Comparison of ENCODE assay signal across 26 cellular contexts in genomic region chr12:530871-531270, GRCh38.
DNase-seq lines count a peak whose midpoint lies in the region; ATAC-seq and TF ChIP-seq lines count a peak whose summit lies in the region.
"Had no signal": no experiment of that assay in that cellular context is flagged by ENCODE, and none has a peak within 500 bp of the region (broad histone marks: within the 10 kb centered on the region; RNA-seq: fewer than 3 reads in every experiment).

No MANE protein-coding gene starts in this region.

- no peak overlapping the region for H3K27ac Mint-ChIP-seq in osteocyte (ENCODE audit: unreplicated experiment)
- H3K27ac Mint-ChIP-seq in CD8-positive, alpha-beta memory T cell, result no peak overlapping the region
- H3K27ac Mint-ChIP-seq: activated CD8-positive, alpha-beta T cell treated with anti-CD3 and anti-CD28 coated beads, Interleukin-2, amount 10 ng/mL, durations not matched to agents 7 days and 5 days; activated naive CD8-positive, alpha-beta T cell treated with anti-CD3 and anti-CD28 coated beads for 36 hours; CD4-positive, alpha-beta memory T cell; T-helper 1 cell treated with Interleukin-12 subunit alpha and Interleukin-12 subunit beta and Interleukin-4 antibody, amounts not matched to agents 30 μg/mL and 1 μg/mL, for 36 hours had no signal

- no peak for ATAC-seq in gastrocnemius medialis
- ATAC-seq: A549; activated CD8-positive, alpha-beta T cell treated with anti-CD3 and anti-CD28 coated beads, Interleukin-2, amount 10 ng/mL, durations not matched to agents 7 days and 5 days; heart left ventricle; right lobe of liver had no signal

- H3K27ac ChIP-seq in A673 (ENCODE audit: low read depth, low read length, poor library complexity, severe bottlenecking), result peak overlapping the region; percentile 79
- H3K27ac ChIP-seq in esophagus (ENCODE audit: low read depth in 2 of 2, low read length in 1 of 2), result peak overlapping the region; percentile 46 to 74
- peak overlapping the region in 3 of 4 donors; percentile 16 to 64 (median 44) for H3K27ac ChIP-seq in gastrocnemius medialis
- no peak overlapping the region for H3K27ac ChIP-seq in brain microvascular endothelial cell
- no peak overlapping the region for H3K27ac ChIP-seq in CD8-positive, alpha-beta memory T cell (ENCODE audit: low read depth, low read length)
- H3K27ac ChIP-seq: A549, right lobe of liver, SK-N-MC, testis, uterus had no signal

- no peaks in the 10 kb centered on the region for H3K4me1 Mint-ChIP-seq in osteocyte (ENCODE audit: unreplicated experiment)
- H3K4me1 Mint-ChIP-seq in CD8-positive, alpha-beta memory T cell, result peaks cover 0 to 2% (median 0%) of the 10 kb centered on the region in 3 donors
- H3K4me1 Mint-ChIP-seq: CD4-positive, alpha-beta memory T cell had no signal

- H3K4me3 ChIP-seq in A673 (ENCODE audit: low read depth, low read length, poor library complexity, severe bottlenecking) (peak overlapping the region; percentile 1), esophagus (ENCODE audit: low read depth in 1 of 2, low read length in 2 of 2) (no peak overlapping the region), gastrocnemius medialis (no peak overlapping the region), brain microvascular endothelial cell (ENCODE audit: low read depth, low read length) (no peak overlapping the region)
- no peak overlapping the region for H3K4me3 ChIP-seq in CD8-positive, alpha-beta memory T cell (ENCODE audit: low read length)
- H3K4me3 ChIP-seq: A549, heart left ventricle, lung, right lobe of liver, SK-N-MC, testis, uterus had no signal

- TF ChIP-seq CTCF in A673 (conservative IDR thresholded peaks at IDR 0.05; ENCODE audit: low read depth, low read length) (no peak), gastrocnemius medialis (IDR thresholded peaks at IDR 0.05 in 4 of 5, conservative IDR thresholded peaks at IDR 0.05 in 1 of 5) (no peak), osteocyte (IDR thresholded peaks at IDR 0.05) (no peak), brain microvascular endothelial cell (IDR thresholded peaks at IDR 0.05; ENCODE audit: low read depth, low read length, missing control alignments) (no peak)

- in situ Hi-C loops in gastrocnemius medialis (cut with MboI; ENCODE audit: low sequenced_read_pairs in 4 of 4) (loop anchor here in 2 of 4 donors (10.0 kb wide), 1 partner anchor 86 kb away; no protein-coding TSS in a partner anchor), brain microvascular endothelial cell (cut with HindIII; ENCODE audit: low pct_ligation_motif_present, low sequenced_read_pairs) (no loop called here)

- no peaks in the 10 kb centered on the region for H3K27me3 ChIP-seq in A673 (replicated peaks; ENCODE audit: insufficient read depth, low read depth, low read length, poor library complexity)
- H3K27me3 ChIP-seq in esophagus (ENCODE audit: control insufficient read depth in 1 of 2, insufficient read depth in 2 of 2, low read length in 2 of 2), result no peaks in the 10 kb centered on the region
- H3K27me3 ChIP-seq in gastrocnemius medialis, result no peaks in the 10 kb centered on the region
- no peaks in the 10 kb centered on the region for H3K27me3 ChIP-seq in brain microvascular endothelial cell (replicated peaks)
- no peaks in the 10 kb centered on the region for H3K27me3 ChIP-seq in CD8-positive, alpha-beta memory T cell (ENCODE audit: insufficient read depth, low read length, poor library complexity, severe bottlenecking)
- H3K27me3 ChIP-seq: heart left ventricle, right lobe of liver, testis, uterus had no signal

- no peaks in the 10 kb centered on the region for H3K9me3 ChIP-seq in A673 (ENCODE audit: low read depth, low read length, poor library complexity, severe bottlenecking)
- H3K9me3 ChIP-seq in esophagus (ENCODE audit: control insufficient read depth in 2 of 2, insufficient read depth in 1 of 2, low read depth in 1 of 2, low read length in 1 of 2), result no peaks in the 10 kb centered on the region
- no peaks in the 10 kb centered on the region for H3K9me3 ChIP-seq in gastrocnemius medialis
- no peaks in the 10 kb centered on the region for H3K9me3 ChIP-seq in CD8-positive, alpha-beta memory T cell (ENCODE audit: low read length)
- H3K9me3 ChIP-seq: right lobe of liver, testis had no signal

- TF ChIP-seq POLR2A in gastrocnemius medialis (IDR thresholded peaks at IDR 0.05), result no peak

- H3K36me3 ChIP-seq in A673 (ENCODE audit: insufficient read depth, low read length, poor library complexity, severe bottlenecking) (no peaks in the 10 kb centered on the region), esophagus (ENCODE audit: control insufficient read depth in 2 of 2, insufficient read depth in 2 of 2, low read length in 1 of 2) (no peaks in the 10 kb centered on the region), gastrocnemius medialis (no peaks in the 10 kb centered on the region), brain microvascular endothelial cell (replicated peaks) (no peaks in the 10 kb centered on the region)
- H3K36me3 ChIP-seq in CD8-positive, alpha-beta memory T cell (ENCODE audit: insufficient read depth, low read length), result no peaks in the 10 kb centered on the region
- H3K36me3 ChIP-seq: heart left ventricle, right lobe of liver, uterus had no signal

- CTCF ChIA-PET in A673 (lab: Charles Lee), result interaction anchor here (0.5 to 1.2 kb wide), 4 partner anchors 78 to 1264 kb away, joined by 3 to 6 read pairs (median 4); partner anchors contain the start of gene RAD52
- CTCF ChIA-PET in CD8-positive, alpha-beta memory T cell (lab: Charles Lee), result interaction anchor here (1.3 kb wide), 1 partner anchor 78 kb away, joined by 3 read pairs; no protein-coding TSS in a partner anchor

- H3K4me3 Mint-ChIP-seq in osteocyte (ENCODE audit: unreplicated experiment), result no peak overlapping the region
- no peak overlapping the region for H3K4me3 Mint-ChIP-seq in CD8-positive, alpha-beta memory T cell
- H3K4me3 Mint-ChIP-seq: activated CD8-positive, alpha-beta T cell treated with anti-CD3 and anti-CD28 coated beads, Interleukin-2, amount 10 ng/mL, durations not matched to agents 7 days and 5 days; activated naive CD8-positive, alpha-beta T cell treated with anti-CD3 and anti-CD28 coated beads for 36 hours; CD4-positive, alpha-beta memory T cell; T-helper 1 cell treated with Interleukin-12 subunit alpha and Interleukin-12 subunit beta and Interleukin-4 antibody, amounts not matched to agents 30 μg/mL and 1 μg/mL, for 36 hours had no signal

- H3K27me3 Mint-ChIP-seq in osteocyte (ENCODE audit: unreplicated experiment), result peaks cover 9% of the 10 kb centered on the region
- H3K27me3 Mint-ChIP-seq in CD8-positive, alpha-beta memory T cell, result no peaks in the 10 kb centered on the region
- H3K27me3 Mint-ChIP-seq: activated naive CD8-positive, alpha-beta T cell treated with anti-CD3 and anti-CD28 coated beads for 36 hours had no signal

- peaks cover 13% of the 10 kb centered on the region for H3K9me3 Mint-ChIP-seq in osteocyte (ENCODE audit: unreplicated experiment)
- peaks cover 0 to 15% (median 7%) of the 10 kb centered on the region in 5 donors for H3K9me3 Mint-ChIP-seq in CD8-positive, alpha-beta memory T cell

- intact Hi-C loops in A673 (cut with micrococcal nuclease; ENCODE audit: unreplicated experiment), result no loop called here
- intact Hi-C loops in gastrocnemius medialis (cut with DNase I; ENCODE audit: low total_unique reads), result no loop called here

- DNase-seq in A673 (ENCODE audit: low spot score) (peak; percentile 83), NCI-H2171 treated with DMSO at 0.1 percent for 48 hours (lab: John Stamatoyannopoulos, UW) (peak; percentile 100), gastrocnemius medialis (no peak), cortex of kidney (lab: John Stamatoyannopoulos, UW) (no peak), osteocyte (ENCODE audit: extremely low spot score, unreplicated experiment) (no peak), brain microvascular endothelial cell (no peak)
- no peak for DNase-seq in CD8-positive, alpha-beta memory T cell
- DNase-seq: activated CD8-positive, alpha-beta T cell treated with anti-CD3 and anti-CD28 coated beads, Interleukin-2, amount 10 ng/mL, durations not matched to agents 7 days and 5 days; activated naive CD8-positive, alpha-beta T cell treated with anti-CD3 and anti-CD28 coated beads for 36 hours; activated T-cell treated with anti-CD3 and anti-CD28 coated beads for 4 hours; CD4-positive, alpha-beta memory T cell; central memory CD4-positive, alpha-beta T cell; DMS153; heart left ventricle; NCI-H1694; NCI-H748 treated with DMSO at 0.1 percent for 48 hours; right lobe of liver; RPMI8226; stimulated activated naive CD4-positive, alpha-beta T cell treated with Interleukin-2 at 50 U/mL for 16 hours; testis; uterus had no signal

- no TSS peak for BruUV-seq in A673 (replicated peaks; lab: Mats Ljungman, UMichigan)

- POLR2A ChIA-PET in A673 (lab: Charles Lee; ENCODE audit: low non-redundant PET), result no interaction called here
- POLR2A ChIA-PET in CD8-positive, alpha-beta memory T cell (lab: Charles Lee), result interaction anchor here (0.6 kb wide), 1 partner anchor 53 kb away, joined by 4 read pairs; no protein-coding TSS in a partner anchor

- 83 to 86% methylated on average over 6 of the region's 6 CpGs for WGBS in esophagus, 2 donors

- peaks cover 4% of the 10 kb centered on the region for H3K36me3 Mint-ChIP-seq in osteocyte (ENCODE audit: unreplicated experiment)
- H3K36me3 Mint-ChIP-seq in CD8-positive, alpha-beta memory T cell, result peaks cover 0 to 9% (median 3%) of the 10 kb centered on the region in 3 donors

- peaks cover 18% of the 10 kb centered on the region for H3K4me1 ChIP-seq in A673 (ENCODE audit: insufficient read depth, low read length, poor library complexity, severe bottlenecking)
- peaks cover 0 to 12% of the 10 kb centered on the region in 2 donors for H3K4me1 ChIP-seq in esophagus (ENCODE audit: control insufficient read depth in 2 of 2, insufficient read depth in 2 of 2, low read length in 1 of 2)
- no peaks in the 10 kb centered on the region for H3K4me1 ChIP-seq in gastrocnemius medialis
- no peaks in the 10 kb centered on the region for H3K4me1 ChIP-seq in CD8-positive, alpha-beta memory T cell (ENCODE audit: insufficient read depth, low read length)
- H3K4me1 ChIP-seq: A549, right lobe of liver, testis, uterus had no signal

Comparison
In these comparisons a context has a peak if more than half of its experiments do, and no peak if none do; other contexts are left out.
1. DNase-seq: peak in A673 (single experiment) and NCI-H2171 treated with DMSO at 0.1 percent for 48 hours (single experiment); none in gastrocnemius medialis (0 of 2), cortex of kidney (single experiment), osteocyte (single experiment), brain microvascular endothelial cell (single experiment) and CD8-positive, alpha-beta memory T cell (0 of 5).
2. H3K27ac ChIP-seq: peak in A673 (single experiment), esophagus (2 of 2) and gastrocnemius medialis (3 of 4); none in brain microvascular endothelial cell (single experiment) and CD8-positive, alpha-beta memory T cell (single experiment).